In genomic region chr3:30607032-30607833, GRCh38 we compare ENCODE assay signal across 8 cellular contexts. TPM values are rescaled to one million over a fixed set of nuclear protein-coding genes. Genes with fewer than 3 reads are reported as not detected.
DNase-seq lines count a peak whose midpoint lies in the region; ATAC-seq and TF ChIP-seq lines count a peak whose summit lies in the region.

No MANE protein-coding gene starts in this region.

- DNase-seq in SW480 (ENCODE audit: low spot score) (peak; percentile 59), adrenal gland (peak; percentile 63 to 78 (median 71)), iPS DF 6.9 (ENCODE audit: low read depth, low spot score) (no peak), NCI-H345 (lab: John Stamatoyannopoulos, UW) (no peak)

- H3K27ac ChIP-seq in ACC112 (ENCODE audit: low read depth, low read length) = peak overlapping the region; percentile 87
- H3K27ac ChIP-seq in adrenal gland = peak overlapping the region; percentile 91 to 98 (median 95)
- H3K27ac ChIP-seq in iPS DF 6.9 (ENCODE audit: low read length) = no peak overlapping the region
- H3K27ac ChIP-seq in skin epidermis = peak overlapping the region; percentile 95 to 100 (median 98)

- H3K9me3 ChIP-seq in adrenal gland (replicated peaks in 1 of 3) (no peaks in the 10 kb centered on the region), iPS DF 6.9 (ENCODE audit: control insufficient read depth, insufficient read depth, low read length) (no peaks in the 10 kb centered on the region)

- peaks cover 14% of the 10 kb centered on the region for H3K36me3 ChIP-seq in ACC112 (ENCODE audit: insufficient read depth, low read length)
- H3K36me3 ChIP-seq in adrenal gland (replicated peaks in 1 of 2) = no peaks in the 10 kb centered on the region
- H3K36me3 ChIP-seq in iPS DF 6.9 (ENCODE audit: control insufficient read depth, insufficient read depth, low read length) = no peaks in the 10 kb centered on the region

- TF ChIP-seq CTCF in adrenal gland (IDR thresholded peaks at IDR 0.05) = no peak

- peak; percentile 58 for ATAC-seq in HG03354 (IDR thresholded peaks at IDR 0.05; ENCODE audit: poor library complexity, severe bottlenecking, unreplicated experiment)

- H3K27me3 ChIP-seq in ACC112 (ENCODE audit: insufficient read depth, low read length) (no peaks in the 10 kb centered on the region), adrenal gland (no peaks in the 10 kb centered on the region), iPS DF 6.9 (ENCODE audit: control insufficient read depth, insufficient read depth, low read length) (no peaks in the 10 kb centered on the region; the same call in 1 of the 2 replicates)

- TF ChIP-seq POLR2A in GM19099 (IDR thresholded peaks at IDR 0.05; ENCODE audit: extremely low read depth, insufficient read length, low read depth) (peak; percentile 4), adrenal gland (IDR thresholded peaks at IDR 0.05) (no peak)

- peaks cover 61% of the 10 kb centered on the region for H3K79me2 ChIP-seq in ACC112 (ENCODE audit: control insufficient read depth, insufficient read depth, low read length, unreplicated experiment)

- H3K4me3 ChIP-seq in ACC112 (ENCODE audit: low read depth, low read length) (peak overlapping the region; percentile 98), adrenal gland (peak overlapping the region; percentile 29 to 98 (median 76)), iPS DF 6.9 (ENCODE audit: low read length) (peak overlapping the region; percentile 78; the same call in 1 of the 2 replicates), skin epidermis (peak overlapping the region; percentile 65 to 98 (median 83))

- intact Hi-C loops in adrenal gland (cut with DNase I) = loop anchor here in 1 of 2 donors (5.0 kb wide), 1 partner anchor 80 kb away; no protein-coding TSS in a partner anchor

- WGBS in adrenal gland, 4 donors = 2 to 4% (median 3%) methylated on average over 21 to 45 of the region's 45 CpGs
- no CpG with 5 or more reads among the region's 45 CpGs for WGBS in iPS DF 6.9 (ENCODE audit: insufficient coverage, insufficient read length)

- H2AFZ ChIP-seq in ACC112 (ENCODE audit: low read length, unreplicated experiment) = peak overlapping the region; percentile 16

- H3K4me1 ChIP-seq in ACC112 (ENCODE audit: control insufficient read depth, insufficient read depth, low read length, unreplicated experiment) (peaks cover 46% of the 10 kb centered on the region), adrenal gland (replicated peaks in 1 of 2) (peaks cover 29 to 47% of the 10 kb centered on the region in 2 donors), iPS DF 6.9 (ENCODE audit: control insufficient read depth, insufficient read depth, low read length) (peaks cover 4% of the 10 kb centered on the region; the same call in 1 of the 2 replicates)

RNA-seq across cellular contexts. Expression of gene TGFBR2, which starts 0.8 kb away (rescaled TPM):
- total RNA-seq in adrenal gland = 100 to 1,000 TPM; 142 to 296 (median 178) TPM
- polyA plus RNA-seq in adrenal gland = 100 to 1,000 TPM in 1 of 3 donors, 10 to 100 TPM in 2; 19.1 to 128 (median 20.8) TPM

Comparison
In these comparisons a context has a peak if more than half of its experiments do, and no peak if none do; other contexts are left out.
1. DNase-seq: peak in SW480 (single experiment) and adrenal gland (7 of 7); none in iPS DF 6.9 (single experiment) and NCI-H345 (single experiment).
2. Peak in every context shown above with its lines, with median percentiles within 50 percentile points of each other: H3K4me3 ChIP-seq.